20 cellular contexts compared by ENCODE assay signal in genomic region chr11:119366690-119367620, GRCh38. TPM values are rescaled to one million over a fixed set of nuclear protein-coding genes. Genes with fewer than 3 reads are reported as not detected.
DNase-seq lines count a peak whose midpoint lies in the region; FAIRE-seq and TF ChIP-seq lines count a peak whose summit lies in the region.
"Had no signal": no experiment of that assay in that cellular context is flagged by ENCODE, and none has a peak within 500 bp of the region (broad histone marks: within the 10 kb centered on the region; RNA-seq: fewer than 3 reads in every experiment).

No MANE protein-coding gene starts in this region.

- BruUV-seq in MCF 10A (replicated peaks; lab: Mats Ljungman, UMichigan) (no TSS peak), mammary epithelial cell (replicated peaks; lab: Mats Ljungman, UMichigan) (no TSS peak)

- no peak for TF ChIP-seq CTCF in MCF 10A (IDR thresholded peaks at IDR 0.05; ENCODE audit: unreplicated experiment)
- no peak for TF ChIP-seq CTCF in mammary epithelial cell (conservative IDR thresholded peaks at IDR 0.05 in 1 of 2, IDR thresholded peaks at IDR 0.05 in 1 of 2; ENCODE audit: extremely low read depth in 1 of 2, insufficient read depth in 1 of 2, low read depth in 1 of 2, low read length in 2 of 2)
- no peak for TF ChIP-seq CTCF in fibroblast of villous mesenchyme (IDR thresholded peaks at IDR 0.05; ENCODE audit: insufficient read depth, low read depth, low read length)
- TF ChIP-seq CTCF in vagina (IDR thresholded peaks at IDR 0.05) = no peak

- no peak for FAIRE-seq in urothelium cell line (lab: Jason Lieb, UNC)
- FAIRE-seq: A204.1, GM12891 had no signal

- DNase-seq in MCF 10A (ENCODE audit: unreplicated experiment) (no peak), mammary epithelial cell (no peak), fibroblast of villous mesenchyme (ENCODE audit: low read depth) (peak; percentile 47), pons (ENCODE audit: low spot score) (peak; percentile 68), vagina (ENCODE audit: extremely low spot score in 2 of 2) (no peak), urothelium cell line (ENCODE audit: low spot score) (no peak), NCI-H2107 treated with DMSO at 0.1 percent for 48 hours (lab: John Stamatoyannopoulos, UW; ENCODE audit: unreplicated experiment) (no peak), AG08395 (ENCODE audit: low spot score) (no peak)
- DNase-seq: activated CD4-positive, alpha-beta memory T cell treated with anti-CD3 and anti-CD28 coated beads for 36 hours; CD4-positive, alpha-beta T cell; HFFc6; lower lobe of right lung; NCI-H1105 treated with DMSO at 0.1 percent for 48 hours; NCI-H2227 treated with DMSO at 0.1 percent for 48 hours; nephron progenitor cell had no signal

- H3K4me1 Mint-ChIP-seq in MCF 10A (ENCODE audit: insufficient read depth, unreplicated experiment) = peaks cover 77% of the 10 kb centered on the region

- CTCF ChIA-PET in MCF 10A (lab: Yijun Ruan, JAX) = interaction anchor here (0.8 to 19.9 kb wide), 9 partner anchors 8 to 167 kb away, joined by 3 to 415 read pairs (median 4); partner anchors contain the start of gene USP2
- CTCF ChIA-PET in mammary epithelial cell (lab: Charles Lee; ENCODE audit: low non-redundant PET) = interaction anchor here (0.6 kb wide), 1 partner anchor 20 kb away, joined by 3 read pairs; no protein-coding TSS in a partner anchor

- no peaks in the 10 kb centered on the region for H3K27me3 ChIP-seq in mammary epithelial cell (ENCODE audit: insufficient read depth, low read length)
- H3K27me3 ChIP-seq in vagina = no peaks in the 10 kb centered on the region

- no peak overlapping the region for H3K9ac ChIP-seq in mammary epithelial cell (ENCODE audit: insufficient read depth, low read length)

- H3K9me3 Mint-ChIP-seq in MCF 10A (ENCODE audit: unreplicated experiment) = no peaks in the 10 kb centered on the region
- H3K9me3 Mint-ChIP-seq: activated CD4-positive, alpha-beta memory T cell treated with anti-CD3 and anti-CD28 coated beads for 36 hours; CD4-positive, alpha-beta T cell; dendritic cell treated with granulocyte-macrophage colony-stimulating factor and Interleukin-4, amounts not matched to agents 40 ng/mL and 50 ng/mL, for 4 days; HFFc6; stimulated activated memory B cell treated with anti-CD40 and anti-IgM and Interleukin-4, amounts not matched to agents 10 μg/mL and 1 μg/mL and 100 μg/mL, for 72 hours had no signal

- dilution Hi-C loops in mammary epithelial cell (cut with HindIII; ENCODE audit: low sequenced_read_pairs) = no loop called here

- in situ Hi-C loops in mammary epithelial cell (cut with MboI; ENCODE audit: low sequenced_read_pairs in 2 of 2) = no loop called here

- no peaks in the 10 kb centered on the region for H4K20me1 ChIP-seq in mammary epithelial cell (ENCODE audit: insufficient read depth, low read length)

- no peaks in the 10 kb centered on the region for H3K79me2 ChIP-seq in mammary epithelial cell (ENCODE audit: insufficient read depth, low read length)

- peaks cover 17% of the 10 kb centered on the region for H3K4me1 ChIP-seq in mammary epithelial cell (ENCODE audit: insufficient read depth, low read length)
- peaks cover 76% of the 10 kb centered on the region for H3K4me1 ChIP-seq in vagina

- H3K9me3 ChIP-seq in mammary epithelial cell (replicated peaks; ENCODE audit: insufficient read depth, low read length) = no peaks in the 10 kb centered on the region
- no peaks in the 10 kb centered on the region for H3K9me3 ChIP-seq in vagina
- H3K9me3 ChIP-seq: lower lobe of right lung had no signal

- H3K36me3 Mint-ChIP-seq in MCF 10A (ENCODE audit: insufficient read depth, unreplicated experiment) = no peaks in the 10 kb centered on the region
- H3K36me3 Mint-ChIP-seq: activated CD4-positive, alpha-beta memory T cell treated with anti-CD3 and anti-CD28 coated beads for 36 hours; stimulated activated memory B cell treated with anti-CD40 and anti-IgM and Interleukin-4, amounts not matched to agents 10 μg/mL and 1 μg/mL and 100 μg/mL, for 72 hours had no signal

- no peak overlapping the region for H3K4me3 Mint-ChIP-seq in MCF 10A (ENCODE audit: unreplicated experiment)
- H3K4me3 Mint-ChIP-seq: activated CD4-positive, alpha-beta memory T cell treated with anti-CD3 and anti-CD28 coated beads for 36 hours; activated T-helper 17 cell treated with anti-CD3 and anti-CD28 coated beads, Interleukin-2, amount 50 U/mL, for 72 hours; CD4-positive, alpha-beta T cell; dendritic cell treated with granulocyte-macrophage colony-stimulating factor and Interleukin-4, amounts not matched to agents 40 ng/mL and 50 ng/mL, for 4 days; HFFc6; nephron progenitor cell; stimulated activated memory B cell treated with anti-CD40 and anti-IgM and Interleukin-4, amounts not matched to agents 10 μg/mL and 1 μg/mL and 100 μg/mL, for 72 hours had no signal

- POLR2A ChIA-PET in MCF 10A (lab: Yijun Ruan, JAX) = interaction anchor here (0.6 to 10.6 kb wide), 10 partner anchors 10 to 1344 kb away, joined by 3 to 85 read pairs (median 4); partner anchors contain the start of genes RNF26, TRIM29 and USP2

- intact Hi-C loops in MCF 10A (cut with micrococcal nuclease) (no loop called here), mammary epithelial cell (cut with micrococcal nuclease) (no loop called here), vagina (cut with DNase I) (no loop called here)

- H3K4me3 ChIP-seq in mammary epithelial cell (replicated peaks in 1 of 3; ENCODE audit: insufficient read depth in 1 of 3, low read depth in 2 of 3, low read length in 3 of 3) = no peak overlapping the region
- H3K4me3 ChIP-seq in fibroblast of villous mesenchyme (ENCODE audit: low read depth, low read length) = no peak overlapping the region
- no peak overlapping the region for H3K4me3 ChIP-seq in vagina
- H3K4me3 ChIP-seq: lower lobe of right lung had no signal

- peak overlapping the region; percentile 73 for H3K27ac Mint-ChIP-seq in MCF 10A (ENCODE audit: low read depth, unreplicated experiment)
- H3K27ac Mint-ChIP-seq: activated CD4-positive, alpha-beta memory T cell treated with anti-CD3 and anti-CD28 coated beads for 36 hours; activated T-helper 17 cell treated with anti-CD3 and anti-CD28 coated beads, Interleukin-2, amount 50 U/mL, for 72 hours; CD4-positive, alpha-beta T cell; dendritic cell treated with granulocyte-macrophage colony-stimulating factor and Interleukin-4, amounts not matched to agents 40 ng/mL and 50 ng/mL, for 4 days; HFFc6; nephron progenitor cell; stimulated activated memory B cell treated with anti-CD40 and anti-IgM and Interleukin-4, amounts not matched to agents 10 μg/mL and 1 μg/mL and 100 μg/mL, for 72 hours had no signal

- H3K27ac ChIP-seq in mammary epithelial cell (ENCODE audit: insufficient read depth, low read depth, low read length) (no peak overlapping the region), vagina (peak overlapping the region; percentile 79)

- H3K27me3 Mint-ChIP-seq in MCF 10A (ENCODE audit: insufficient read depth, unreplicated experiment) = no peaks in the 10 kb centered on the region

- 62% methylated on average over 11 of the region's 11 CpGs for WGBS in mammary epithelial cell (ENCODE audit: low coverage, missing lambda C conversion rate)

- H3K36me3 ChIP-seq in mammary epithelial cell (ENCODE audit: insufficient read depth, low read length) = no peaks in the 10 kb centered on the region
- H3K36me3 ChIP-seq in vagina = no peaks in the 10 kb centered on the region
- H3K36me3 ChIP-seq: lower lobe of right lung had no signal

- no peak overlapping the region for H2AFZ ChIP-seq in mammary epithelial cell (ENCODE audit: low read depth, low read length)

- TF ChIP-seq POLR2A in vagina (IDR thresholded peaks at IDR 0.05) = no peak

- no peak overlapping the region for H3K4me2 ChIP-seq in mammary epithelial cell (ENCODE audit: insufficient read depth, low read depth, low read length)

RNA-seq across cellular contexts. Expression of gene USP2, which starts 14.5 kb away (rescaled TPM):
- 0.14 and 0.54 TPM in 2 replicates for total RNA-seq in MCF 10A (2022)
- 1 to 10 TPM; 2.7 to 3.0 TPM for total RNA-seq in mammary epithelial cell
- polyA plus RNA-seq in mammary epithelial cell = 1.3 TPM
- polyA minus RNA-seq in mammary epithelial cell = 0.88 TPM
- under 0.01 and 0.43 TPM in 2 replicates for total RNA-seq in fibroblast of villous mesenchyme
- 2.5 TPM for total RNA-seq in vagina

RNA-seq across cellular contexts. Expression of gene MFRP, which starts 20.4 kb away (rescaled TPM):
- not detected in 2 replicates for total RNA-seq in MCF 10A (2022)
- total RNA-seq in mammary epithelial cell = not detected
- polyA plus RNA-seq in mammary epithelial cell = not detected
- not detected for polyA minus RNA-seq in mammary epithelial cell
- under 0.01 TPM in 1 of 2 replicates, not detected in the other for total RNA-seq in fibroblast of villous mesenchyme
- total RNA-seq in vagina = not detected
- total RNA-seq: activated CD4-positive, alpha-beta memory T cell treated with anti-CD3 and anti-CD28 coated beads for 36 hours; activated T-helper 17 cell treated with anti-CD3 and anti-CD28 coated beads, Interleukin-2, amount 50 U/mL, for 72 hours; CD4-positive, alpha-beta T cell; HFFc6; lower lobe of right lung had no signal

RNA-seq across cellular contexts. Expression of gene C1QTNF5, which starts 26.3 kb away (rescaled TPM):
- not detected in 2 replicates for total RNA-seq in MCF 10A (2022)
- under 1 TPM in 1 of 2 donors, not detected in 1; 0.50 TPM for total RNA-seq in mammary epithelial cell
- 0.07 TPM for polyA plus RNA-seq in mammary epithelial cell
- not detected for polyA minus RNA-seq in mammary epithelial cell
- total RNA-seq in fibroblast of villous mesenchyme = 6.5 and 13.5 TPM in 2 replicates
- 32.2 TPM for total RNA-seq in vagina
- total RNA-seq: activated CD4-positive, alpha-beta memory T cell treated with anti-CD3 and anti-CD28 coated beads for 36 hours; activated T-helper 17 cell treated with anti-CD3 and anti-CD28 coated beads, Interleukin-2, amount 50 U/mL, for 72 hours; CD4-positive, alpha-beta T cell had no signal

RNA-seq across cellular contexts. Expression of gene RNF26, which starts 32.6 kb away (rescaled TPM):
- total RNA-seq in MCF 10A (2022) (19.2 and 20.9 TPM in 2 replicates), mammary epithelial cell (10 to 100 TPM in 1 of 2 donors, 1 to 10 TPM in 1; 3.7 to 34.4 TPM), fibroblast of villous mesenchyme (5.2 and 5.8 TPM in 2 replicates), vagina (19.6 TPM)
- 39.1 TPM for polyA plus RNA-seq in mammary epithelial cell
- 66.6 TPM for polyA minus RNA-seq in mammary epithelial cell

RNA-seq across cellular contexts. Expression of gene MCAM, which starts 50.0 kb away (rescaled TPM):
- total RNA-seq in MCF 10A (2022) (3.5 TPM in 2 replicates), mammary epithelial cell (100 to 1,000 TPM in 1 of 2 donors, 10 to 100 TPM in 1; 47.2 to 409 TPM), fibroblast of villous mesenchyme (77.3 and 86.4 TPM in 2 replicates), vagina (295 TPM)
- 75.0 TPM for polyA plus RNA-seq in mammary epithelial cell
- polyA minus RNA-seq in mammary epithelial cell = 36.1 TPM

Comparison
In these comparisons a context has a peak if more than half of its experiments do, and no peak if none do; other contexts are left out.
1. DNase-seq: peak in fibroblast of villous mesenchyme (single experiment) and pons (single experiment); none in MCF 10A (single experiment), mammary epithelial cell (single experiment), vagina (0 of 2), urothelium cell line (single experiment), NCI-H2107 treated with DMSO at 0.1 percent for 48 hours (single experiment) and AG08395 (single experiment).